In genomic region chr2:211367711-211368110, GRCh38 we compare ENCODE assay signal across 11 cellular contexts.
DNase-seq lines count a peak whose midpoint lies in the region; ATAC-seq and TF ChIP-seq lines count a peak whose summit lies in the region.
"Had no signal": no experiment of that assay in that cellular context is flagged by ENCODE, and none has a peak within 500 bp of the region (broad histone marks: within the 10 kb centered on the region; RNA-seq: fewer than 3 reads in every experiment).

No MANE protein-coding gene starts in this region.

- H3F3A ChIP-seq in PC-3 (ENCODE audit: low read length, unreplicated experiment), result no peaks in the 10 kb centered on the region

- H3K9ac ChIP-seq in PC-3 (ENCODE audit: low read length), result no peak overlapping the region

- POLR2A ChIA-PET in PC-3 (lab: Charles Lee; ENCODE audit: unreplicated experiment), result no interaction called here

- no peaks in the 10 kb centered on the region for H3K9me2 ChIP-seq in PC-3 (replicated peaks; ENCODE audit: low read length)

- H3K4me1 Mint-ChIP-seq in activated naive CD8-positive, alpha-beta T cell treated with anti-CD3 and anti-CD28 coated beads, Interleukin-2, amount 50 U/mL, for 24 hours, result no peaks in the 10 kb centered on the region
- H3K4me1 Mint-ChIP-seq in activated naive CD8-positive, alpha-beta T cell treated with anti-CD3 and anti-CD28 coated beads for 36 hours, result no peaks in the 10 kb centered on the region
- H3K4me1 Mint-ChIP-seq in stimulated activated memory B cell treated with anti-CD40 and anti-IgM and Interleukin-4, amounts not matched to agents 10 μg/mL and 1 μg/mL and 100 μg/mL, for 72 hours, result no peaks in the 10 kb centered on the region

- no peak overlapping the region for H3K27ac ChIP-seq in PC-3 (ENCODE audit: low read length)

- CTCF ChIA-PET in PC-3 (lab: Charles Lee), result no interaction called here

- TF ChIP-seq CTCF in PC-3 (conservative IDR thresholded peaks at IDR 0.05; ENCODE audit: low read depth, low read length), result no peak

- no peaks in the 10 kb centered on the region for H3K9me3 ChIP-seq in PC-3 (ENCODE audit: low read length)

- H3K36me3 Mint-ChIP-seq in activated naive CD8-positive, alpha-beta T cell treated with anti-CD3 and anti-CD28 coated beads, Interleukin-2, amount 50 U/mL, for 24 hours (ENCODE audit: low read depth), result no peaks in the 10 kb centered on the region
- no peaks in the 10 kb centered on the region for H3K36me3 Mint-ChIP-seq in activated naive CD8-positive, alpha-beta T cell treated with anti-CD3 and anti-CD28 coated beads for 36 hours
- no peaks in the 10 kb centered on the region for H3K36me3 Mint-ChIP-seq in stimulated activated memory B cell treated with anti-CD40 and anti-IgM and Interleukin-4, amounts not matched to agents 10 μg/mL and 1 μg/mL and 100 μg/mL, for 72 hours

- no peak overlapping the region for H3K4me3 ChIP-seq in PC-3 (ENCODE audit: low read length)

- H3K9me3 Mint-ChIP-seq in activated naive CD8-positive, alpha-beta T cell treated with anti-CD3 and anti-CD28 coated beads, Interleukin-2, amount 50 U/mL, for 24 hours, result peaks cover 5% of the 10 kb centered on the region
- no peaks in the 10 kb centered on the region for H3K9me3 Mint-ChIP-seq in activated naive CD8-positive, alpha-beta T cell treated with anti-CD3 and anti-CD28 coated beads for 36 hours
- peaks cover 5% of the 10 kb centered on the region for H3K9me3 Mint-ChIP-seq in stimulated activated memory B cell treated with anti-CD40 and anti-IgM and Interleukin-4, amounts not matched to agents 10 μg/mL and 1 μg/mL and 100 μg/mL, for 72 hours

- ATAC-seq in activated naive CD8-positive, alpha-beta T cell treated with anti-CD3 and anti-CD28 coated beads, Interleukin-2, amount 50 U/mL, for 24 hours, result peak; percentile 59
- peak; percentile 92 for ATAC-seq in HG03039 (IDR thresholded peaks at IDR 0.05; ENCODE audit: unreplicated experiment)
- peak; percentile 76 for ATAC-seq in PC-3
- peak; percentile 83 for ATAC-seq in stimulated activated memory B cell treated with anti-CD40 and anti-IgM and Interleukin-4, amounts not matched to agents 10 μg/mL and 1 μg/mL and 100 μg/mL, for 72 hours
- ATAC-seq: right cardiac atrium had no signal

- intact Hi-C loops in PC-3 (cut with micrococcal nuclease), result no loop called here

- no peak overlapping the region for H3K27ac Mint-ChIP-seq in activated naive CD8-positive, alpha-beta T cell treated with anti-CD3 and anti-CD28 coated beads, Interleukin-2, amount 50 U/mL, for 24 hours
- H3K27ac Mint-ChIP-seq in activated naive CD8-positive, alpha-beta T cell treated with anti-CD3 and anti-CD28 coated beads for 36 hours, result no peak overlapping the region
- no peak overlapping the region for H3K27ac Mint-ChIP-seq in stimulated activated memory B cell treated with anti-CD40 and anti-IgM and Interleukin-4, amounts not matched to agents 10 μg/mL and 1 μg/mL and 100 μg/mL, for 72 hours

- no peaks in the 10 kb centered on the region for H3K79me2 ChIP-seq in PC-3 (ENCODE audit: low read length)

- no peaks in the 10 kb centered on the region for H3K36me3 ChIP-seq in PC-3 (ENCODE audit: low read depth, low read length)

- peaks cover 2% of the 10 kb centered on the region; the same call in 1 of the 2 replicates for H3K27me3 ChIP-seq in PC-3 (ENCODE audit: low read length)

- DNase-seq in activated naive CD8-positive, alpha-beta T cell treated with anti-CD3 and anti-CD28 coated beads, Interleukin-2, amount 50 U/mL, for 24 hours, result no peak
- DNase-seq in activated naive CD8-positive, alpha-beta T cell treated with anti-CD3 and anti-CD28 coated beads for 36 hours, result no peak
- DNase-seq in PC-3 (peak; percentile 36), ureter (ENCODE audit: low spot score) (no peak), H4 (ENCODE audit: low spot score) (no peak)
- DNase-seq in activated effector memory CD4-positive, alpha-beta T cell treated with Interleukin-2 at 50 U/mL for 16 hours, result no peak
- DNase-seq: foreskin melanocyte, right cardiac atrium, SHP77 treated with DMSO at 0.1 percent for 48 hours had no signal

- 0 out of 2 replicates have a peak, but pooled peaks cover 5% of the 10 kb centered on the region for H3K4me1 ChIP-seq in PC-3 (ENCODE audit: insufficient read depth, low read length)

- H3K27me3 Mint-ChIP-seq in activated naive CD8-positive, alpha-beta T cell treated with anti-CD3 and anti-CD28 coated beads, Interleukin-2, amount 50 U/mL, for 24 hours, result no peaks in the 10 kb centered on the region
- H3K27me3 Mint-ChIP-seq in activated naive CD8-positive, alpha-beta T cell treated with anti-CD3 and anti-CD28 coated beads for 36 hours, result no peaks in the 10 kb centered on the region
- no peaks in the 10 kb centered on the region for H3K27me3 Mint-ChIP-seq in stimulated activated memory B cell treated with anti-CD40 and anti-IgM and Interleukin-4, amounts not matched to agents 10 μg/mL and 1 μg/mL and 100 μg/mL, for 72 hours

- no peak overlapping the region for H3K4me3 Mint-ChIP-seq in activated naive CD8-positive, alpha-beta T cell treated with anti-CD3 and anti-CD28 coated beads, Interleukin-2, amount 50 U/mL, for 24 hours
- no peak overlapping the region for H3K4me3 Mint-ChIP-seq in activated naive CD8-positive, alpha-beta T cell treated with anti-CD3 and anti-CD28 coated beads for 36 hours
- H3K4me3 Mint-ChIP-seq in stimulated activated memory B cell treated with anti-CD40 and anti-IgM and Interleukin-4, amounts not matched to agents 10 μg/mL and 1 μg/mL and 100 μg/mL, for 72 hours, result no peak overlapping the region

- H4K20me1 ChIP-seq in PC-3 (ENCODE audit: low read length), result no peaks in the 10 kb centered on the region

- H2AFZ ChIP-seq in PC-3 (ENCODE audit: low read length), result no peak overlapping the region; the same call in 1 of the 2 replicates

- 0 out of 2 replicates have a peak overlapping the region, but pooled peaks have one; percentile 1 for H3K4me2 ChIP-seq in PC-3 (ENCODE audit: low read length)

- BruUV-seq in PC-3 (replicated peaks; lab: Mats Ljungman, UMichigan), result no TSS peak
